ENCODE assay signal across 13 cellular contexts in genomic region chr4:140833280-140833679, GRCh38.
DNase-seq lines count a peak whose midpoint lies in the region; ATAC-seq and TF ChIP-seq lines count a peak whose summit lies in the region.
"Had no signal": no experiment of that assay in that cellular context is flagged by ENCODE, and none has a peak within 500 bp of the region (broad histone marks: within the 10 kb centered on the region; RNA-seq: fewer than 3 reads in every experiment).

No MANE protein-coding gene starts in this region.

- 41 to 51% methylated on average over 4 of the region's 4 CpGs for WGBS in thyroid gland, 2 donors

- H3K27me3 ChIP-seq in left lung: no peaks in the 10 kb centered on the region
- H3K27me3 ChIP-seq in thyroid gland: no peaks in the 10 kb centered on the region
- H3K27me3 ChIP-seq in CD8-positive, alpha-beta T cell (ENCODE audit: insufficient read depth, low read length): peaks cover 2% of the 10 kb centered on the region

- H3K9me3 Mint-ChIP-seq in memory B cell: peaks cover 9% of the 10 kb centered on the region
- no peaks in the 10 kb centered on the region for H3K9me3 Mint-ChIP-seq in CD8-positive, alpha-beta T cell

- no peak for TF ChIP-seq POLR2A in thyroid gland (IDR thresholded peaks at IDR 0.05)

- no peak overlapping the region for H3K4me3 ChIP-seq in left lung
- no peak overlapping the region for H3K4me3 ChIP-seq in thyroid gland (replicated peaks in 1 of 3)
- H3K4me3 ChIP-seq in CD8-positive, alpha-beta T cell (ENCODE audit: low read depth, low read length): no peak overlapping the region
- H3K4me3 ChIP-seq: HAP-1 had no signal

- H3K27me3 Mint-ChIP-seq in memory B cell: no peaks in the 10 kb centered on the region
- H3K27me3 Mint-ChIP-seq in CD8-positive, alpha-beta T cell (ENCODE audit: low read depth): peaks cover 3% of the 10 kb centered on the region

- H3K4me1 Mint-ChIP-seq in memory B cell: peaks cover 53% of the 10 kb centered on the region
- no peaks in the 10 kb centered on the region for H3K4me1 Mint-ChIP-seq in CD8-positive, alpha-beta T cell (ENCODE audit: low read depth)
- H3K4me1 Mint-ChIP-seq: CD4-positive, alpha-beta memory T cell had no signal

- H3K9me3 ChIP-seq in left lung (no peaks in the 10 kb centered on the region), thyroid gland (no peaks in the 10 kb centered on the region)
- no peaks in the 10 kb centered on the region for H3K9me3 ChIP-seq in CD8-positive, alpha-beta T cell (ENCODE audit: low read length)
- H3K9me3 ChIP-seq: Caco-2, HAP-1 had no signal

- H3K4me3 Mint-ChIP-seq in memory B cell: no peak overlapping the region
- no peak overlapping the region for H3K4me3 Mint-ChIP-seq in CD8-positive, alpha-beta T cell
- H3K4me3 Mint-ChIP-seq: CD4-positive, alpha-beta memory T cell had no signal

- H3K36me3 ChIP-seq in left lung: no peaks in the 10 kb centered on the region
- H3K36me3 ChIP-seq in thyroid gland: no peaks in the 10 kb centered on the region
- no peaks in the 10 kb centered on the region for H3K36me3 ChIP-seq in CD8-positive, alpha-beta T cell (ENCODE audit: insufficient read depth, low read length)
- H3K36me3 ChIP-seq: HAP-1 had no signal

- H3K27ac Mint-ChIP-seq in memory B cell: peak overlapping the region; percentile 39
- no peak overlapping the region for H3K27ac Mint-ChIP-seq in CD8-positive, alpha-beta T cell
- H3K27ac Mint-ChIP-seq: CD4-positive, alpha-beta memory T cell had no signal

- no peak overlapping the region for H3K27ac ChIP-seq in left lung
- H3K27ac ChIP-seq in thyroid gland: no peak overlapping the region
- no peak overlapping the region for H3K27ac ChIP-seq in CD8-positive, alpha-beta T cell (ENCODE audit: low read depth, low read length)

- H3K4me1 ChIP-seq in left lung (no peaks in the 10 kb centered on the region), thyroid gland (no peaks in the 10 kb centered on the region)
- no peaks in the 10 kb centered on the region for H3K4me1 ChIP-seq in CD8-positive, alpha-beta T cell (ENCODE audit: insufficient read depth, low read length)
- H3K4me1 ChIP-seq: Caco-2 had no signal

- POLR2A ChIA-PET in CD8-positive, alpha-beta T cell (lab: Charles Lee): no interaction called here

- DNase-seq in left lung (no peak), memory B cell (ENCODE audit: low spot score in 2 of 2) (no peak), thyroid gland (peak; percentile 76 to 83), NCI-H2227 treated with DMSO at 0.1 percent for 48 hours (lab: John Stamatoyannopoulos, UW) (no peak), dermis blood vessel endothelial cell (no peak)
- DNase-seq in CD8-positive, alpha-beta T cell: no peak
- DNase-seq: C1 segment of cervical spinal cord; Caco-2; CD4-positive, alpha-beta memory T cell; DMS153; DND-41; GOT3 had no signal

- intact Hi-C loops in left lung (cut with DNase I): no loop called here
- intact Hi-C loops in thyroid gland (cut with DNase I): no loop called here
- intact Hi-C loops in CD8-positive, alpha-beta T cell (cut with DNase I, micrococcal nuclease): no loop called here

- H3K36me3 Mint-ChIP-seq in memory B cell: peaks cover 11% of the 10 kb centered on the region
- H3K36me3 Mint-ChIP-seq in CD8-positive, alpha-beta T cell: no peaks in the 10 kb centered on the region
- H3K36me3 Mint-ChIP-seq: CD4-positive, alpha-beta memory T cell had no signal

- TF ChIP-seq CTCF in left lung (IDR thresholded peaks at IDR 0.05) (no peak), thyroid gland (IDR thresholded peaks at IDR 0.05) (no peak)
- TF ChIP-seq CTCF in CD8-positive, alpha-beta T cell (IDR thresholded peaks at IDR 0.05): no peak

- peak; percentile 58 for ATAC-seq in left lung
- ATAC-seq in memory B cell (ENCODE audit: low read depth): no peak
- no peak for ATAC-seq in CD8-positive, alpha-beta T cell

- CTCF ChIA-PET in CD8-positive, alpha-beta T cell (lab: Charles Lee): no interaction called here

Comparison
In these comparisons a context has a peak if more than half of its experiments do, and no peak if none do; other contexts are left out.
1. DNase-seq: peak in thyroid gland (2 of 2); none in left lung (0 of 2), memory B cell (0 of 2), NCI-H2227 treated with DMSO at 0.1 percent for 48 hours (single experiment), CD8-positive, alpha-beta T cell (0 of 7) and dermis blood vessel endothelial cell (single experiment).